In the genomic region with DNA sequence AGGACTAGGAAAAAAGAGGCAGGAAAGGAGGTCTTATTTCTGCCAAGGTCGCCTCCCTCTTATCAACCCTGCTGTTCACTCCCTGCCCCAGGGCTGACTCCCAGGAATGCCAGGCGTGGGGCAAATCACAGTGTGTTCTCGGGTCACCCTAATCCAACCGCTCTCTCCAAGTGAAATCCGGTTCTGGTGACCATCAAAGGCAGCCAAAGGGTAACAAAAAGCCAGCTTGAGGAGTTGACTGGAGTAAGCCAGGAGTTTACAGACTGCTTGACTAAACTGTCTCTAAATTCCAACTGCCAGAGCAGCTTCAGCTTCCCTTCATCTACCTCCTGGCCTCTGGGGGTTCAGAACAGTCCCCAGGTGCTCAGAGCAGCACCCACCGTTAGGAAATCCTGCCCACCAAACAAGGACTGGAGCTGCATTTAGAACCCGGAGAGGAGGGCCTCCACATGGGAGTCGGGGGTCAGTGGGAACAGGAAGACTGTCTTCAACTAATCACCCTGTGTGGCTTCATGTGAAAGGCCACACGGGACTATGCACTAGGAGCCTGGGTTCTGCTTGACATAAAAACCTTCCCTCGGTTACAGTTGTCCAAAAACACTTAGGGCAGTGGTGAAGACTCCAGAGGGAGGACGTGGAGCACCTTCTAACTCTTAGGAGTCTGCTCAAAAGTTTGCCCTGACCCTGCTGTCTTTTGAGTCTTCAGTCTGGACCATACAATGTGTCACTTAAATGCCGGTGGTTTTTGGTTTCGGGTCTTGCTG, we compare ENCODE assay signal across 9 cellular contexts.
DNase-seq lines count a peak whose midpoint lies in the region; ATAC-seq and TF ChIP-seq lines count a peak whose summit lies in the region.
"Had no signal": no experiment of that assay in that cellular context is flagged by ENCODE, and none has a peak within 500 bp of the region (broad histone marks: within the 10 kb centered on the region; RNA-seq: fewer than 3 reads in every experiment).

No MANE protein-coding gene starts in this region.

- peak overlapping the region; percentile 90 for H3K4me3 Mint-ChIP-seq in central memory CD8-positive, alpha-beta T cell
- H3K4me3 Mint-ChIP-seq in nephron progenitor cell, result peak overlapping the region; percentile 86

- H3K27ac Mint-ChIP-seq in central memory CD8-positive, alpha-beta T cell (ENCODE audit: low read depth), result peak overlapping the region; percentile 90
- H3K27ac Mint-ChIP-seq in nephron progenitor cell, result peak overlapping the region; percentile 36

- H3K9me3 ChIP-seq in BLaER1 treated with 17β-estradiol and CSF1 and Interleukin-3, amounts not matched to agents 10 nM and 100 nM (replicated peaks in 1 of 11), result no peaks in the 10 kb centered on the region

- peaks cover 0 to 18% (median 0%) of the 10 kb centered on the region in 11 experiments; a peak in 6 of 22 replicates for H4K20me1 ChIP-seq in BLaER1 treated with 17β-estradiol and CSF1 and Interleukin-3, amounts not matched to agents 10 nM and 100 nM
- no peaks in the 10 kb centered on the region for H4K20me1 ChIP-seq in KMS-11 (ENCODE audit: insufficient read depth)

- H3K4me2 ChIP-seq in BLaER1 treated with 17β-estradiol and CSF1 and Interleukin-3, amounts not matched to agents 10 nM and 100 nM, result peak overlapping the region; percentile 89 to 99 (median 96)
- H3K4me2 ChIP-seq in KMS-11, result peak overlapping the region; percentile 95

- peaks cover 0 to 13% (median 4%) of the 10 kb centered on the region in 11 experiments; a peak in 8 of 22 replicates for H3K36me3 ChIP-seq in BLaER1 treated with 17β-estradiol and CSF1 and Interleukin-3, amounts not matched to agents 10 nM and 100 nM
- no peaks in the 10 kb centered on the region for H3K36me3 ChIP-seq in KMS-11 (ENCODE audit: insufficient read depth)

- H3K9me3 Mint-ChIP-seq in central memory CD8-positive, alpha-beta T cell, result no peaks in the 10 kb centered on the region
- H3K9me3 Mint-ChIP-seq in nephron progenitor cell, result no peaks in the 10 kb centered on the region

- no peaks in the 10 kb centered on the region for H3K27me3 Mint-ChIP-seq in central memory CD8-positive, alpha-beta T cell
- H3K27me3 Mint-ChIP-seq in nephron progenitor cell (ENCODE audit: low read depth, poor library complexity), result peaks cover 14% of the 10 kb centered on the region

- H3K4me3 ChIP-seq in BLaER1 treated with 17β-estradiol and CSF1 and Interleukin-3, amounts not matched to agents 10 nM and 100 nM, result peak overlapping the region; percentile 78 to 98 (median 94); a peak in 19 of 20 replicates
- peak overlapping the region; percentile 87 for H3K4me3 ChIP-seq in KMS-11 (IDR thresholded peaks at IDR 0.05; ENCODE audit: insufficient read depth, low read depth, low read length)

- peaks cover 45% of the 10 kb centered on the region for H3K4me1 Mint-ChIP-seq in central memory CD8-positive, alpha-beta T cell
- peaks cover 27% of the 10 kb centered on the region for H3K4me1 Mint-ChIP-seq in nephron progenitor cell

- peak overlapping the region; percentile 85 to 94 (median 89) for H3K27ac ChIP-seq in BLaER1 treated with 17β-estradiol and CSF1 and Interleukin-3, amounts not matched to agents 10 nM and 100 nM
- H3K27ac ChIP-seq in KMS-11, result peak overlapping the region; percentile 47; the same call in 1 of the 2 replicates

- H3K27me3 ChIP-seq in BLaER1 treated with 17β-estradiol and CSF1 and Interleukin-3, amounts not matched to agents 10 nM and 100 nM, result no peaks in the 10 kb centered on the region
- H3K27me3 ChIP-seq in KMS-11 (ENCODE audit: insufficient read depth, low read depth), result no peaks in the 10 kb centered on the region

- H2AFZ ChIP-seq in KMS-11 (ENCODE audit: low read depth), result peak overlapping the region; percentile 60; the same call in 1 of the 2 replicates

- no peak for ATAC-seq in central memory CD8-positive, alpha-beta T cell (replicated peaks; ENCODE audit: extremely low read depth, poor library complexity, severe bottlenecking)
- ATAC-seq in GM18519 (IDR thresholded peaks at IDR 0.05; ENCODE audit: low FRiP score, unreplicated experiment) (no peak), HG03469 (IDR thresholded peaks at IDR 0.05; ENCODE audit: unreplicated experiment) (no peak)

- TF ChIP-seq CTCF in KMS-11 (conservative IDR thresholded peaks at IDR 0.05; ENCODE audit: low read depth, low read length), result no peak
- no peak for TF ChIP-seq CTCF in nephron progenitor cell (IDR thresholded peaks at IDR 0.05)

- peaks cover 34 to 47% (median 42%) of the 10 kb centered on the region in 10 experiments for H3K4me1 ChIP-seq in BLaER1 treated with 17β-estradiol and CSF1 and Interleukin-3, amounts not matched to agents 10 nM and 100 nM
- peaks cover 39% of the 10 kb centered on the region for H3K4me1 ChIP-seq in KMS-11 (ENCODE audit: low read depth, poor library complexity, severe bottlenecking)

- DNase-seq in central memory CD8-positive, alpha-beta T cell (ENCODE audit: low spot score in 2 of 2), result no peak
- DNase-seq in nephron progenitor cell, result no peak
- DNase-seq in cerebellar nuclear complex (lab: John Stamatoyannopoulos, UW), result no peak
- no peak for DNase-seq in DMS79 (lab: John Stamatoyannopoulos, UW)
- DNase-seq: NCI-H446 treated with DMSO at 0.1 percent for 48 hours had no signal

- peak overlapping the region; percentile 87 to 92 (median 90) for H3K9ac ChIP-seq in BLaER1 treated with 17β-estradiol and CSF1 and Interleukin-3, amounts not matched to agents 10 nM and 100 nM
- H3K9ac ChIP-seq in KMS-11, result peak overlapping the region; percentile 44; the same call in 1 of the 2 replicates

- H3K36me3 Mint-ChIP-seq in central memory CD8-positive, alpha-beta T cell (ENCODE audit: insufficient read depth), result peaks cover 22% of the 10 kb centered on the region
- H3K36me3 Mint-ChIP-seq in nephron progenitor cell (ENCODE audit: low read depth), result peaks cover 6% of the 10 kb centered on the region

- peaks cover 36% of the 10 kb centered on the region for H3K79me2 ChIP-seq in KMS-11 (ENCODE audit: insufficient read depth, low read depth)
